ENCODE assay signal across 7 cellular contexts in the genomic region with DNA sequence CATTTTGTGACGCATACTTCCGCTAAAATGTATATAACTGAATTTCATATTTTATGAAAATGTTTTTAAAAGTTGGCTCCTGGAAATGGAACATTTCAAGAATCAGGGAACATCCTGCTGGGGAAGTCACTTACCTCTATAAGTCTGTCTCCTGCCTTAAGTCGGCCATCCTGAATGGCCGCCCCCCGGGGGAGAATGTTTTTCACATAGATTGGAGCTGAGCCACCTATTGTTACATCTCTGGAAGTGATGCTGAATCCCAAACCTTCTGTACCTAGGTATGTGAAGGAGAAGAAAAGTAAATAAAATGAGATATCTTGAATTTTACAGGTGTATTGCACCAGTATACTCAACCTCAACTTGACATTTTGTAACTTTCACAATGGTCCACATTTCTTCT.
"Had no signal": no experiment of that assay in that cellular context is flagged by ENCODE, and none has a peak within 500 bp of the region (broad histone marks: within the 10 kb centered on the region; RNA-seq: fewer than 3 reads in every experiment).

No MANE protein-coding gene starts in this region.

- H3K4me3 ChIP-seq: K562 had no signal

- ATAC-seq: K562 had no signal

- H3K9me3 Mint-ChIP-seq: H9 had no signal

- H3K4me3 Mint-ChIP-seq: H9 had no signal

- DNase-seq: GOT3, H9, HCEC 1CT, IMR-90, KG1 had no signal

- FAIRE-seq: HTR-8/SVneo, K562 had no signal
